In genomic region chr20:44504402-44505309, GRCh38 we compare ENCODE assay signal across 29 cellular contexts.
"Had no signal": no experiment of that assay in that cellular context is flagged by ENCODE, and none has a peak within 500 bp of the region (broad histone marks: within the 10 kb centered on the region; RNA-seq: fewer than 3 reads in every experiment).

No MANE protein-coding gene starts in this region.

- H3K4me3 ChIP-seq: adrenal gland, body of pancreas, coronary artery, heart left ventricle, left lung, lower lobe of right lung, mucosa of descending colon, ovary, prostate gland, sigmoid colon, upper lobe of left lung, vagina had no signal

- H3K4me3 Mint-ChIP-seq: effector memory CD8-positive, alpha-beta T cell; stimulated activated memory B cell treated with anti-CD40 and anti-IgM and Interleukin-4, amounts not matched to agents 10 μg/mL and 1 μg/mL and 100 μg/mL, for 72 hours; stimulated activated naive CD8-positive, alpha-beta T cell treated with anti-CD3 and anti-CD28 coated beads, Interleukin-15, amount 100 ng/mL, for 72 hours; T-helper 2 cell treated with Interferon-gamma antibody and Interleukin-4, amounts not matched to agents 5 μg/mL and 100 μg/mL, for 36 hours had no signal

- H3K27me3 Mint-ChIP-seq: effector memory CD8-positive, alpha-beta T cell; stimulated activated memory B cell treated with anti-CD40 and anti-IgM and Interleukin-4, amounts not matched to agents 10 μg/mL and 1 μg/mL and 100 μg/mL, for 72 hours; stimulated activated naive CD8-positive, alpha-beta T cell treated with anti-CD3 and anti-CD28 coated beads, Interleukin-15, amount 100 ng/mL, for 72 hours had no signal

- H3K9me3 ChIP-seq: adrenal gland, body of pancreas, heart left ventricle, left lung, lower lobe of right lung, mucosa of descending colon, ovary, prostate gland, sigmoid colon, upper lobe of left lung, vagina had no signal

- H3K4me1 Mint-ChIP-seq: stimulated activated memory B cell treated with anti-CD40 and anti-IgM and Interleukin-4, amounts not matched to agents 10 μg/mL and 1 μg/mL and 100 μg/mL, for 72 hours; stimulated activated naive CD8-positive, alpha-beta T cell treated with anti-CD3 and anti-CD28 coated beads, Interleukin-15, amount 100 ng/mL, for 72 hours had no signal

- H3K36me3 ChIP-seq: ovary had no signal

- H3K4me1 ChIP-seq: body of pancreas, left lung, lower lobe of right lung, prostate gland, sigmoid colon, upper lobe of left lung, vagina had no signal

- H3K27me3 ChIP-seq: adrenal gland, body of pancreas, heart left ventricle, left lung, ovary, sigmoid colon, upper lobe of left lung, vagina had no signal

- H3K27ac Mint-ChIP-seq: effector memory CD8-positive, alpha-beta T cell; stimulated activated memory B cell treated with anti-CD40 and anti-IgM and Interleukin-4, amounts not matched to agents 10 μg/mL and 1 μg/mL and 100 μg/mL, for 72 hours; stimulated activated naive CD8-positive, alpha-beta T cell treated with anti-CD3 and anti-CD28 coated beads, Interleukin-15, amount 100 ng/mL, for 72 hours; T-helper 2 cell treated with Interferon-gamma antibody and Interleukin-4, amounts not matched to agents 5 μg/mL and 100 μg/mL, for 36 hours had no signal

- H3K9me3 Mint-ChIP-seq: activated naive CD4-positive, alpha-beta T cell treated with anti-CD3 and anti-CD28 coated beads, Interleukin-2, amount 50 U/mL, for 72 hours; effector memory CD8-positive, alpha-beta T cell; stimulated activated memory B cell treated with anti-CD40 and anti-IgM and Interleukin-4, amounts not matched to agents 10 μg/mL and 1 μg/mL and 100 μg/mL, for 72 hours; stimulated activated naive CD8-positive, alpha-beta T cell treated with anti-CD3 and anti-CD28 coated beads, Interleukin-15, amount 100 ng/mL, for 72 hours; T-helper 2 cell treated with Interferon-gamma antibody and Interleukin-4, amounts not matched to agents 5 μg/mL and 100 μg/mL, for 36 hours had no signal

- DNase-seq: activated CD4-positive, alpha-beta T cell treated with anti-CD3 and anti-CD28 coated beads for 48 hours; activated CD4-positive, alpha-beta T cell treated with anti-CD3 and anti-CD28 coated beads, Interleukin-2, amount 50 U/mL, for 48 hours; activated CD8-positive, alpha-beta memory T cell treated with anti-CD3 and anti-CD28 coated beads for 24 hours; activated naive CD4-positive, alpha-beta T cell; adrenal gland; body of pancreas; effector memory CD8-positive, alpha-beta T cell; foreskin fibroblast; heart left ventricle; left lung; lower lobe of right lung; mucosa of descending colon; ovary; retina; sigmoid colon; small intestine; stimulated activated CD4-positive, alpha-beta T cell treated with anti-CD3 and anti-CD28 coated beads, Interleukin-1b, Interleukin-23, amount 100 ng/mL, for 48 hours; stimulated activated CD4-positive, alpha-beta T cell treated with anti-CD3 and anti-CD28 coated beads, Interleukin-4, amount 100 ng/mL, for 4 hours; stimulated activated CD8-positive, alpha-beta memory T cell treated with anti-CD3 and anti-CD28 coated beads, Interleukin-4, amount 100 ng/mL, for 48 hours; stimulated activated naive CD8-positive, alpha-beta T cell treated with anti-CD3 and anti-CD28 coated beads, Interleukin-15, amount 100 ng/mL, for 72 hours; substantia nigra; T-helper 1 cell; upper lobe of left lung had no signal

- ATAC-seq: activated naive CD4-positive, alpha-beta T cell treated with anti-CD3 and anti-CD28 coated beads, Interleukin-2, amount 50 U/mL, for 72 hours; body of pancreas; effector memory CD8-positive, alpha-beta T cell; heart left ventricle; left lung; lower lobe of right lung; mucosa of descending colon; stimulated activated memory B cell treated with anti-CD40 and anti-IgM and Interleukin-4, amounts not matched to agents 10 μg/mL and 1 μg/mL and 100 μg/mL, for 72 hours; stimulated activated naive CD8-positive, alpha-beta T cell treated with anti-CD3 and anti-CD28 coated beads, Interleukin-15, amount 100 ng/mL, for 72 hours had no signal
